ENCODE assay signal across 33 cellular contexts in genomic region chr9:116084497-116084896, GRCh38.
"Had no signal": no experiment of that assay in that cellular context is flagged by ENCODE, and none has a peak within 500 bp of the region (broad histone marks: within the 10 kb centered on the region; RNA-seq: fewer than 3 reads in every experiment).

No MANE protein-coding gene starts in this region.

- H3K4me1 ChIP-seq: Peyer's patch had no signal

- ATAC-seq: activated CD4-positive, alpha-beta T cell treated with anti-CD3 and anti-CD28 coated beads for 36 hours; activated CD4-positive, CD25-positive, alpha-beta regulatory T cell treated with anti-CD3 and anti-CD28 coated beads, Interleukin-2, amount 50 U/mL, for 24 hours; activated CD8-positive, alpha-beta T cell treated with anti-CD3 and anti-CD28 coated beads, Interleukin-2, amount 10 ng/mL, durations not matched to agents 7 days and 5 days; activated naive CD4-positive, alpha-beta T cell treated with anti-CD3 and anti-CD28 coated beads, Interleukin-2, amount 50 U/mL, for 72 hours; PC-3; WTC11 had no signal

- H3K9me3 ChIP-seq: Peyer's patch, SK-N-SH had no signal

- H3K36me3 Mint-ChIP-seq: activated naive CD4-positive, alpha-beta T cell treated with anti-CD3 and anti-CD28 coated beads, Interleukin-2, amount 50 U/mL, for 72 hours; brain; WTC11 had no signal

- H3K27ac Mint-ChIP-seq: activated CD4-positive, alpha-beta T cell treated with anti-CD3 and anti-CD28 coated beads for 36 hours; activated CD4-positive, alpha-beta T cell treated with anti-CD3 and anti-CD28 coated beads, Interleukin-2, amount 10 ng/mL, durations not matched to agents 7 days and 5 days; activated CD8-positive, alpha-beta T cell treated with anti-CD3 and anti-CD28 coated beads, Interleukin-2, amount 10 ng/mL, durations not matched to agents 7 days and 5 days; activated naive CD4-positive, alpha-beta T cell treated with anti-CD3 and anti-CD28 coated beads, Interleukin-2, amount 50 U/mL, for 72 hours; activated T-cell treated with anti-CD3 and anti-CD28 coated beads, Interleukin-2, amount 50 U/mL, for 24 hours; activated T-helper 2 cell treated with anti-CD3 and anti-CD28 coated beads, Interferon-gamma antibody, Interleukin-2, Interleukin-4, amounts not matched to agents 10 μg/mL and 5 μg/mL and 100 μg/mL, durations not matched to agents 14 hours and 24 hours and 36 hours; brain; T-helper 1 cell treated with Interleukin-12 subunit alpha and Interleukin-12 subunit beta and Interleukin-4 antibody, amounts not matched to agents 30 μg/mL and 1 μg/mL, for 36 hours; T-helper 2 cell treated with Interferon-gamma antibody and Interleukin-4, amounts not matched to agents 5 μg/mL and 100 μg/mL, for 36 hours; WTC11 had no signal

- H3K27ac ChIP-seq: Peyer's patch had no signal

- H3K4me3 Mint-ChIP-seq: activated CD4-positive, alpha-beta T cell treated with anti-CD3 and anti-CD28 coated beads for 36 hours; activated CD4-positive, alpha-beta T cell treated with anti-CD3 and anti-CD28 coated beads, Interleukin-2, amount 10 ng/mL, durations not matched to agents 7 days and 5 days; activated CD8-positive, alpha-beta T cell treated with anti-CD3 and anti-CD28 coated beads, Interleukin-2, amount 10 ng/mL, durations not matched to agents 7 days and 5 days; activated T-cell treated with anti-CD3 and anti-CD28 coated beads, Interleukin-2, amount 50 U/mL, for 24 hours; brain; T-helper 1 cell treated with Interleukin-12 subunit alpha and Interleukin-12 subunit beta and Interleukin-4 antibody, amounts not matched to agents 30 μg/mL and 1 μg/mL, for 36 hours; T-helper 2 cell treated with Interferon-gamma antibody and Interleukin-4, amounts not matched to agents 5 μg/mL and 100 μg/mL, for 36 hours; WTC11 had no signal

- DNase-seq: activated CD4-positive, alpha-beta T cell treated with anti-CD3 and anti-CD28 coated beads for 36 hours; activated CD4-positive, alpha-beta T cell treated with anti-CD3 and anti-CD28 coated beads, Interleukin-2, amount 10 ng/mL, durations not matched to agents 7 days and 5 days; activated CD4-positive, alpha-beta T cell treated with anti-CD3 and anti-CD28 coated beads, Interleukin-2, amount 50 U/mL, for 48 hours; activated CD8-positive, alpha-beta T cell treated with anti-CD3 and anti-CD28 coated beads, Interleukin-2, amount 10 ng/mL, durations not matched to agents 7 days and 5 days; activated gamma-delta T cell; activated naive CD4-positive, alpha-beta T cell treated with Interleukin-2 at 50 U/mL for 16 hours; activated T-cell treated with anti-CD3 and anti-CD28 coated beads, Interleukin-2, amount 50 U/mL, for 24 hours; anterior cingulate cortex; central memory CD4-positive, alpha-beta T cell; Karpas-422; NCI-H1105; NCI-H1417 treated with DMSO at 0.1 percent for 48 hours; NCI-H187 treated with DMSO at 0.1 percent for 48 hours; NCI-H2081; NCI-H2171 treated with DMSO at 0.1 percent for 48 hours; NCI-H2227 treated with DMSO at 0.1 percent for 48 hours; NCI-H446; NCI-H510A treated with DMSO at 0.1 percent for 48 hours; NCI-H526 treated with DMSO at 0.1 percent for 48 hours; NCI-H774; NK-92 treated with Interleukin-12 subunit alpha and Interleukin-12 subunit beta, amount 100 ng/mL, for 24 hours; PC-3; Peyer's patch; RPMI8226; SK-N-SH had no signal

- H3K27me3 Mint-ChIP-seq: activated CD4-positive, alpha-beta T cell treated with anti-CD3 and anti-CD28 coated beads for 36 hours; activated CD4-positive, alpha-beta T cell treated with anti-CD3 and anti-CD28 coated beads, Interleukin-2, amount 10 ng/mL, durations not matched to agents 7 days and 5 days; activated T-cell treated with anti-CD3 and anti-CD28 coated beads, Interleukin-2, amount 50 U/mL, for 24 hours had no signal

- H3K36me3 ChIP-seq: Peyer's patch had no signal

- H3K9me3 Mint-ChIP-seq: activated CD4-positive, alpha-beta T cell treated with anti-CD3 and anti-CD28 coated beads, Interleukin-2, amount 10 ng/mL, durations not matched to agents 7 days and 5 days; activated naive CD4-positive, alpha-beta T cell treated with anti-CD3 and anti-CD28 coated beads, Interleukin-2, amount 50 U/mL, for 72 hours; activated T-cell treated with anti-CD3 and anti-CD28 coated beads, Interleukin-2, amount 50 U/mL, for 24 hours; activated T-helper 2 cell treated with anti-CD3 and anti-CD28 coated beads, Interferon-gamma antibody, Interleukin-2, Interleukin-4, amounts not matched to agents 10 μg/mL and 5 μg/mL and 100 μg/mL, durations not matched to agents 14 hours and 24 hours and 36 hours; brain; T-helper 1 cell treated with Interleukin-12 subunit alpha and Interleukin-12 subunit beta and Interleukin-4 antibody, amounts not matched to agents 30 μg/mL and 1 μg/mL, for 36 hours; T-helper 2 cell treated with Interferon-gamma antibody and Interleukin-4, amounts not matched to agents 5 μg/mL and 100 μg/mL, for 36 hours; WTC11 had no signal

- FAIRE-seq: TTC549 had no signal

- H3K9ac ChIP-seq: SK-N-SH had no signal

- H3K4me1 Mint-ChIP-seq: activated CD4-positive, alpha-beta T cell treated with anti-CD3 and anti-CD28 coated beads for 36 hours; activated CD4-positive, alpha-beta T cell treated with anti-CD3 and anti-CD28 coated beads, Interleukin-2, amount 10 ng/mL, durations not matched to agents 7 days and 5 days had no signal

- H3K27me3 ChIP-seq: Peyer's patch had no signal

- H3K4me3 ChIP-seq: Peyer's patch had no signal
